8 cellular contexts compared by ENCODE assay signal in the genomic region with DNA sequence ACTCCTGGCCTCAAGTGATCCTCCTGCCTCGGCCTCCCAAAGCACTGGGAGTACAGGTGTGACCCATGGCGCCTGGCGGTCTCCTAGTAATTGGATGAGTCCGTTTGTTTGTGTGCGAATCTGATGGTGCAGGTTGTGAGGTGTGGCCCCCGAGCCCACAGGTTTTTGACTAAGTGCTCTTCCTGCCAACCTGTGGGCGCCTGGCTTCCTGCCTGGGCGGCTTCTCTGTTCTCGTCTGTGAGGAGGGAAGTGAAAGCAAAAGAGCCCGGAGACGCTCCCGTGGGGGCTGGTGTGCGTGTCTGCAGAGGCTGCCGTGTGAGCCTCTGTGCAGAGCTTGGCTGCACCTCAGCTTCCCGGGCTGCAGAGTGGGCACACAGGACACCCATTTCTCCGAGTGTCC. TPM values are rescaled to one million over a fixed set of nuclear protein-coding genes. Genes with fewer than 3 reads are reported as not detected.
DNase-seq lines count a peak whose midpoint lies in the region; ATAC-seq and TF ChIP-seq lines count a peak whose summit lies in the region.

No MANE protein-coding gene starts in this region.

- peaks cover 40 to 77% (median 41%) of the 10 kb centered on the region in 3 donors for H3K4me1 Mint-ChIP-seq in CD8-positive, alpha-beta memory T cell

- in situ Hi-C loops in brain microvascular endothelial cell (cut with HindIII; ENCODE audit: low pct_ligation_motif_present, low sequenced_read_pairs): no loop called here

- peak overlapping the region; percentile 89 to 100 (median 97) for H3K27ac Mint-ChIP-seq in CD8-positive, alpha-beta memory T cell

- H3K9me3 Mint-ChIP-seq in CD8-positive, alpha-beta memory T cell: no peaks in the 10 kb centered on the region

- no peaks in the 10 kb centered on the region for H3K9me3 ChIP-seq in CD8-positive, alpha-beta memory T cell (ENCODE audit: low read length)

- peak; percentile 89 to 98 (median 96) for DNase-seq in CD8-positive, alpha-beta memory T cell
- peak; percentile 96 for DNase-seq in MV-4-11 (lab: John Stamatoyannopoulos, UW)
- peak; percentile 75 for DNase-seq in activated CD8-positive, alpha-beta memory T cell treated with anti-CD3 and anti-CD28 coated beads, Interleukin-2, amount 50 U/mL, for 24 hours (ENCODE audit: extremely low read depth)
- DNase-seq in head of caudate nucleus: peak; percentile 38 to 89 (median 74)
- peak; percentile 80 to 88 for DNase-seq in stimulated activated CD4-positive, alpha-beta T cell treated with anti-CD3 and anti-CD28 coated beads, Interleukin-4, amount 100 ng/mL, for 48 hours (ENCODE audit: low read depth in 2 of 2)
- DNase-seq in brain microvascular endothelial cell: no peak
- no peak for DNase-seq in DMS114 treated with DMSO at 0.1 percent for 48 hours (lab: John Stamatoyannopoulos, UW; ENCODE audit: unreplicated experiment)

- peaks cover 13 to 75% (median 13%) of the 10 kb centered on the region in 3 donors for H3K36me3 Mint-ChIP-seq in CD8-positive, alpha-beta memory T cell

- H3K27me3 ChIP-seq in CD8-positive, alpha-beta memory T cell (ENCODE audit: insufficient read depth, low read length, poor library complexity, severe bottlenecking): no peaks in the 10 kb centered on the region
- no peaks in the 10 kb centered on the region for H3K27me3 ChIP-seq in brain microvascular endothelial cell (replicated peaks)

- no peak for TF ChIP-seq CTCF in brain microvascular endothelial cell (IDR thresholded peaks at IDR 0.05; ENCODE audit: low read depth, low read length, missing control alignments)

- peak overlapping the region; percentile 83 to 95 (median 86) for H3K4me3 Mint-ChIP-seq in CD8-positive, alpha-beta memory T cell

- POLR2A ChIA-PET in CD8-positive, alpha-beta memory T cell (lab: Charles Lee): interaction anchor here (0.6 to 18.2 kb wide), 12 partner anchors 5 to 416 kb away, joined by 3 to 737 read pairs (median 10); partner anchors contain the start of genes ABCA7, ARHGAP45, CIRBP and CNN2

- H3K27me3 Mint-ChIP-seq in CD8-positive, alpha-beta memory T cell: peaks cover 0 to 6% of the 10 kb centered on the region in 2 donors

- intact Hi-C loops in head of caudate nucleus (cut with DNase I): no loop called here

- peaks cover 63% of the 10 kb centered on the region for H3K36me3 ChIP-seq in CD8-positive, alpha-beta memory T cell (ENCODE audit: insufficient read depth, low read length)
- no peaks in the 10 kb centered on the region for H3K36me3 ChIP-seq in brain microvascular endothelial cell (replicated peaks)

- ATAC-seq in GM21528 (IDR thresholded peaks at IDR 0.05; ENCODE audit: low FRiP score, unreplicated experiment): peak; percentile 43

- CTCF ChIA-PET in CD8-positive, alpha-beta memory T cell (lab: Charles Lee): interaction anchor here (0.7 to 18.7 kb wide), 8 partner anchors 10 to 189 kb away, joined by 3 to 264 read pairs (median 8); partner anchors contain the start of genes ARHGAP45 and CNN2

- peak overlapping the region; percentile 91 for H3K27ac ChIP-seq in CD8-positive, alpha-beta memory T cell (ENCODE audit: low read depth, low read length)
- no peak overlapping the region for H3K27ac ChIP-seq in brain microvascular endothelial cell

- H3K4me1 ChIP-seq in CD8-positive, alpha-beta memory T cell (ENCODE audit: insufficient read depth, low read length): peaks cover 85% of the 10 kb centered on the region

- H3K4me3 ChIP-seq in CD8-positive, alpha-beta memory T cell (ENCODE audit: low read length): peak overlapping the region; percentile 85
- no peak overlapping the region for H3K4me3 ChIP-seq in brain microvascular endothelial cell (ENCODE audit: low read depth, low read length)

RNA-seq across cellular contexts. Expression of gene ARHGAP45, which starts 10.0 kb away (rescaled TPM):
- total RNA-seq in CD8-positive, alpha-beta memory T cell: 100 to 1,000 TPM; 212 to 220 TPM
- polyA plus RNA-seq in CD8-positive, alpha-beta memory T cell: 478 TPM

RNA-seq across cellular contexts. Expression of gene POLR2E, which starts 18.2 kb away (rescaled TPM):
- 100 to 1,000 TPM; 270 to 278 TPM for total RNA-seq in CD8-positive, alpha-beta memory T cell
- polyA plus RNA-seq in CD8-positive, alpha-beta memory T cell: 249 TPM

RNA-seq across cellular contexts. Expression of gene GPX4, which starts 26.8 kb away (rescaled TPM):
- total RNA-seq in CD8-positive, alpha-beta memory T cell: 100 to 1,000 TPM; 222 TPM
- polyA plus RNA-seq in CD8-positive, alpha-beta memory T cell: 373 TPM

RNA-seq across cellular contexts. Expression of gene ABCA7, which starts 37.0 kb away (rescaled TPM):
- total RNA-seq in CD8-positive, alpha-beta memory T cell: 10 to 100 TPM; 33.8 to 39.5 TPM
- 14.1 TPM for polyA plus RNA-seq in CD8-positive, alpha-beta memory T cell

RNA-seq across cellular contexts. Expression of gene CNN2, which starts 50.5 kb away (rescaled TPM):
- total RNA-seq in CD8-positive, alpha-beta memory T cell: 10 to 100 TPM; 78.1 to 78.9 TPM
- polyA plus RNA-seq in CD8-positive, alpha-beta memory T cell: 792 TPM

Comparison
In these comparisons a context has a peak if more than half of its experiments do, and no peak if none do; other contexts are left out.
1. DNase-seq: peak in CD8-positive, alpha-beta memory T cell (5 of 5), MV-4-11 (single experiment), activated CD8-positive, alpha-beta memory T cell treated with anti-CD3 and anti-CD28 coated beads, Interleukin-2, amount 50 U/mL, for 24 hours (single experiment), head of caudate nucleus (42 of 42) and stimulated activated CD4-positive, alpha-beta T cell treated with anti-CD3 and anti-CD28 coated beads, Interleukin-4, amount 100 ng/mL, for 48 hours (2 of 2); none in brain microvascular endothelial cell (single experiment) and DMS114 treated with DMSO at 0.1 percent for 48 hours (single experiment).